ENCODE assay signal across 13 cellular contexts in genomic region chr3:112365035-112365434, GRCh38. TPM values are rescaled to one million over a fixed set of nuclear protein-coding genes. Genes with fewer than 3 reads are reported as not detected.
DNase-seq lines count a peak whose midpoint lies in the region; ATAC-seq, FAIRE-seq and TF ChIP-seq lines count a peak whose summit lies in the region.
"Had no signal": no experiment of that assay in that cellular context is flagged by ENCODE, and none has a peak within 500 bp of the region (broad histone marks: within the 10 kb centered on the region; RNA-seq: fewer than 3 reads in every experiment).

No MANE protein-coding gene starts in this region.

- no peak for FAIRE-seq in H54 (lab: Jason Lieb, UNC)
- FAIRE-seq: pancreas had no signal

- H3K27ac Mint-ChIP-seq in activated T-helper 17 cell treated with anti-CD3 and anti-CD28 coated beads, Interleukin-2, amount 50 U/mL, for 72 hours: peak overlapping the region; percentile 0
- H3K27ac Mint-ChIP-seq in nephron progenitor cell: peak overlapping the region; percentile 4

- peaks cover 49% of the 10 kb centered on the region for H3K36me3 Mint-ChIP-seq in activated T-helper 17 cell treated with anti-CD3 and anti-CD28 coated beads, Interleukin-2, amount 50 U/mL, for 72 hours (ENCODE audit: low read depth)
- H3K36me3 Mint-ChIP-seq in nephron progenitor cell (ENCODE audit: low read depth): peaks cover 49% of the 10 kb centered on the region

- peaks cover 20% of the 10 kb centered on the region for H3K4me1 Mint-ChIP-seq in activated T-helper 17 cell treated with anti-CD3 and anti-CD28 coated beads, Interleukin-2, amount 50 U/mL, for 72 hours
- H3K4me1 Mint-ChIP-seq in nephron progenitor cell: peaks cover 12% of the 10 kb centered on the region

- no peak for TF ChIP-seq CTCF in nephron progenitor cell (IDR thresholded peaks at IDR 0.05)

- peak; percentile 3 for DNase-seq in DMS53 (lab: John Stamatoyannopoulos, UW)
- no peak for DNase-seq in DMS53 treated with DMSO at 0.1 percent for 48 hours (lab: John Stamatoyannopoulos, UW; ENCODE audit: unreplicated experiment)
- no peak for DNase-seq in nephron progenitor cell
- DNase-seq in H54 (ENCODE audit: insufficient read length, low spot score): no peak
- DNase-seq in NOMO-1 treated with DMSO at 0.1 percent for 48 hours (lab: John Stamatoyannopoulos, UW; ENCODE audit: unreplicated experiment): no peak
- DNase-seq in NCI-H2081 treated with DMSO at 0.1 percent for 48 hours (lab: John Stamatoyannopoulos, UW): no peak
- DNase-seq: activated CD4-positive, alpha-beta T cell treated with anti-CD3 and anti-CD28 coated beads for 48 hours; NCI-H1436 treated with DMSO at 0.1 percent for 48 hours; pancreas; stimulated activated CD4-positive, alpha-beta T cell treated with anti-CD3 and anti-CD28 coated beads, Interleukin-2, amount 100 ng/mL, for 24 hours had no signal

- peak overlapping the region; percentile 38 for H3K4me3 Mint-ChIP-seq in activated T-helper 17 cell treated with anti-CD3 and anti-CD28 coated beads, Interleukin-2, amount 50 U/mL, for 72 hours
- no peak overlapping the region for H3K4me3 Mint-ChIP-seq in nephron progenitor cell

- peak; percentile 46 for ATAC-seq in GM21381 (IDR thresholded peaks at IDR 0.05; ENCODE audit: unreplicated experiment)
- ATAC-seq in activated T-helper 17 cell treated with anti-CD3 and anti-CD28 coated beads, Interleukin-2, amount 50 U/mL, for 72 hours (replicated peaks): peak; percentile 40
- ATAC-seq: SK-N-SH treated with all-trans-retinoic acid at 6 μM for 48 hours had no signal

- H3K9me3 Mint-ChIP-seq in activated T-helper 17 cell treated with anti-CD3 and anti-CD28 coated beads, Interleukin-2, amount 50 U/mL, for 72 hours: no peaks in the 10 kb centered on the region
- no peaks in the 10 kb centered on the region for H3K9me3 Mint-ChIP-seq in nephron progenitor cell

- no peak for TF ChIP-seq POLR2A in H54 (IDR thresholded peaks at IDR 0.05; ENCODE audit: low read depth, low read length)

- H3K27me3 Mint-ChIP-seq in activated T-helper 17 cell treated with anti-CD3 and anti-CD28 coated beads, Interleukin-2, amount 50 U/mL, for 72 hours: no peaks in the 10 kb centered on the region
- no peaks in the 10 kb centered on the region for H3K27me3 Mint-ChIP-seq in nephron progenitor cell (ENCODE audit: low read depth, poor library complexity)

RNA-seq across cellular contexts. Expression of gene CD200, which starts 32.1 kb away (rescaled TPM):
- total RNA-seq in activated T-helper 17 cell treated with anti-CD3 and anti-CD28 coated beads, Interleukin-2, amount 50 U/mL, for 72 hours: 10 to 100 TPM in 1 of 2 donors, 1 to 10 TPM in 1; 5.1 to 26.8 TPM
